In the genomic region with DNA sequence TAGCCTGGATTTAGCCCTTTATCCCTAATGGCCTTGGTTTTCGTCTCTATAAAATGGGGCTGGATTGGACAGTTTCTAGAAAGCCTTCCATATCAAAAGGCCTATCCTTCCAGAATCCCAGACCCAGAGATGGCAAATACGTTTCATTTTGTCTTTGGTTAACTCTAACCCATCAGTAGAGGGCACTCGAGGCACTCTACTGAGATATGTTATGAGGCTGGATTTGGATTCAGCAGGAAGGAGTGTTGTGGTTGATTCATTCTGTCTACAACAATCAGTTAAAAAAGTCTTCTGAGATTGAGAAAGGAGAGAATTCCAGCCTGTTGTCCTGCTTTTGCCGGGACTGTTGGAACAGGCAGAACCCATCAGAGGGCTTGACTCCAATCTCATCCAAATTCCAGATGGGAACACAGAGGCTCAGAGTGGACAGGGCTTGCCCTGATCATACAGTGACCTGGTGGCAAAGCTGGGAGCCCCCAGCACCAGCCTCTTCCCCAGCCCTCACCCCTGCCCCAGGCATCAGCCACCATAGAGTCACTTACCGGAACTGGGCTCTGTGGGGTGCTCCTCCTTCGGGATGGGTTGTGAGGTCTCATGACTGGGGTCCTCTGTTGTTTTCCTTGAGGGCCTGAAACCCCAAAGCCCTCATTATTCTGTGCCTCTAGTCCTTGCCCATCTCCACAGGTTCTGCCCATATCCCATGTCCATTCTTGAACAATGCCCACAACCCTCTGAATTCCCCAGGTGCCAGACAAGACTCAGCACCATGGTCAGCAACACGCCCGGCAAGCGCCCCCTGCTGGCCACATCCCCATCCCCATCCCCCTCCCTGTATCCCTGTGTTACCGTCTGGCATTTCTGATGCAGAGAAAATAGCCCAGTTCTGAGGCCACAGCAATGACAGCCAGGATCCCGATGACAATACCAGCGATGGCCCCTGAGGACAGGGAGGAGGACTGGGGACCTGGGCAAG, we compare ENCODE assay signal across 7 cellular contexts. TPM values are rescaled to one million over a fixed set of nuclear protein-coding genes. Genes with fewer than 3 reads are reported as not detected.
DNase-seq lines count a peak whose midpoint lies in the region; ATAC-seq and TF ChIP-seq lines count a peak whose summit lies in the region.

No MANE protein-coding gene starts in this region.

- DNase-seq in DND-41 (peak; percentile 47), HFFc6 (peak; percentile 54), RWPE2 (ENCODE audit: low spot score) (no peak), fibroblast of the aortic adventitia (ENCODE audit: low read depth) (peak; percentile 68), dorsolateral prefrontal cortex (no peak)
- DNase-seq in stimulated activated naive CD8-positive, alpha-beta T cell treated with anti-CD3 and anti-CD28 coated beads, Interleukin-15, Interleukin-2, amounts not matched to agents 100 U/mL and 50 U/mL, for 24 hours, result peak; percentile 53

- TF ChIP-seq CTCF in DND-41 (IDR thresholded peaks at IDR 0.05; ENCODE audit: borderline replicate concordance, extremely low read depth, low read length, poor library complexity, severe bottlenecking) (peak; percentile 68), HFFc6 (IDR thresholded peaks at IDR 0.05) (peak; percentile 82), RWPE2 (IDR thresholded peaks at IDR 0.05; ENCODE audit: poor library complexity, severe bottlenecking) (peak; percentile 69), fibroblast of the aortic adventitia (IDR thresholded peaks at IDR 0.05; ENCODE audit: insufficient read depth, low read length) (peak; percentile 59), dorsolateral prefrontal cortex (IDR thresholded peaks at IDR 0.05 in 54 of 56, conservative IDR thresholded peaks at IDR 0.05 in 2 of 56; ENCODE audit: low read depth in 1 of 56, partially characterized antibody in 56 of 56) (peak in 3 of 56 donors; percentile 27 to 30 (median 28))

- H3K27ac ChIP-seq in DND-41 (ENCODE audit: low read length), result no peak overlapping the region
- H3K27ac ChIP-seq in RWPE2 (ENCODE audit: poor library complexity, severe bottlenecking), result no peak overlapping the region
- no peak overlapping the region for H3K27ac ChIP-seq in dorsolateral prefrontal cortex

- ATAC-seq in DND-41 (ENCODE audit: insufficient read depth, low read depth), result peak; percentile 48; the same call in 1 of the 3 replicates
- peak; percentile 85 for ATAC-seq in RWPE2 (ENCODE audit: low read depth)
- no peak for ATAC-seq in stimulated activated naive CD8-positive, alpha-beta T cell treated with anti-CD3 and anti-CD28 coated beads, Interleukin-15, Interleukin-2, amounts not matched to agents 100 U/mL and 50 U/mL, for 24 hours
- no peak for ATAC-seq in HG02610 (IDR thresholded peaks at IDR 0.05; ENCODE audit: unreplicated experiment)

- peaks cover 2% of the 10 kb centered on the region for H3K27me3 Mint-ChIP-seq in HFFc6 (ENCODE audit: insufficient read depth)

- H3K27ac Mint-ChIP-seq in HFFc6, result no peak overlapping the region

- H3K27me3 ChIP-seq in DND-41 (ENCODE audit: insufficient read depth, low read length, poor library complexity), result no peaks in the 10 kb centered on the region
- peaks cover 9% of the 10 kb centered on the region for H3K27me3 ChIP-seq in RWPE2 (ENCODE audit: insufficient read depth, poor library complexity, severe bottlenecking)
- peaks cover 0 to 15% (median 0%) of the 10 kb centered on the region in 45 donors for H3K27me3 ChIP-seq in dorsolateral prefrontal cortex

- H3K36me3 ChIP-seq in DND-41 (ENCODE audit: insufficient read depth, low read length), result no peaks in the 10 kb centered on the region
- H3K36me3 ChIP-seq in RWPE2 (ENCODE audit: low read depth), result no peaks in the 10 kb centered on the region

- no peaks in the 10 kb centered on the region for H3K79me2 ChIP-seq in DND-41 (ENCODE audit: insufficient read depth, low read length)

- H3K4me1 ChIP-seq in DND-41 (ENCODE audit: insufficient read depth, low read length), result no peaks in the 10 kb centered on the region
- no peaks in the 10 kb centered on the region for H3K4me1 ChIP-seq in RWPE2 (ENCODE audit: insufficient read depth, poor library complexity, severe bottlenecking)

- no peak overlapping the region for H3K4me2 ChIP-seq in DND-41 (ENCODE audit: insufficient read depth, low read length)

- H3K9me3 ChIP-seq in DND-41 (ENCODE audit: insufficient read depth, low read length, severe bottlenecking) (peaks cover 6% of the 10 kb centered on the region), RWPE2 (ENCODE audit: severe bottlenecking) (no peaks in the 10 kb centered on the region)

- no peaks in the 10 kb centered on the region for H3K9me3 Mint-ChIP-seq in HFFc6

- H3K4me3 ChIP-seq in DND-41 (ENCODE audit: low read depth in 1 of 2, low read length in 2 of 2) (no peak overlapping the region), RWPE2 (ENCODE audit: severe bottlenecking) (no peak overlapping the region), fibroblast of the aortic adventitia (ENCODE audit: low read depth, low read length) (no peak overlapping the region), dorsolateral prefrontal cortex (no peak overlapping the region)

- H3K4me1 Mint-ChIP-seq in HFFc6 (ENCODE audit: low read depth), result no peaks in the 10 kb centered on the region

- intact Hi-C loops in dorsolateral prefrontal cortex (cut with DNase I), result no loop called here

- no peak overlapping the region for H3K9ac ChIP-seq in DND-41 (ENCODE audit: low read depth, low read length)

- no peak overlapping the region for H3K4me3 Mint-ChIP-seq in HFFc6

- no peaks in the 10 kb centered on the region for H3K36me3 Mint-ChIP-seq in HFFc6 (ENCODE audit: low read depth)

- no peaks in the 10 kb centered on the region for H4K20me1 ChIP-seq in DND-41 (ENCODE audit: insufficient read depth, low read length)

- H2AFZ ChIP-seq in DND-41 (ENCODE audit: low read depth, low read length), result no peak overlapping the region

RNA-seq across cellular contexts. Expression of a gene that starts 12.3 kb away (rescaled TPM):
- 1 to 10 TPM; 4.2 to 6.5 (median 5.8) TPM for total RNA-seq in HFFc6 (2021; fragmentation: NEBNext Ultra II Directional; extraction: Animal tissue kit (Norgen Biotek cat#: 25700))
- total RNA-seq in fibroblast of the aortic adventitia (ENCODE audit: low replicate concordance) (8.6 and 34.6 TPM in 2 replicates), dorsolateral prefrontal cortex (10 to 100 TPM in 19 of 120 experiments, 1 to 10 TPM in 101; 5.0 to 16.3 (median 7.9) TPM)

RNA-seq across cellular contexts. Expression of a gene that starts 16.9 kb away (rescaled TPM):
- total RNA-seq in HFFc6 (2021; fragmentation: NEBNext Ultra II Directional; extraction: Animal tissue kit (Norgen Biotek cat#: 25700)), result not detected
- total RNA-seq in fibroblast of the aortic adventitia (ENCODE audit: low replicate concordance), result not detected in 2 replicates
- total RNA-seq in dorsolateral prefrontal cortex, result under 1 TPM in 1 of 120 experiments, not detected in 119; 0.26 TPM

Comparison
In these comparisons a context has a peak if more than half of its experiments do, and no peak if none do; other contexts are left out.
1. ATAC-seq: peak in DND-41 (single experiment) and RWPE2 (single experiment); none in stimulated activated naive CD8-positive, alpha-beta T cell treated with anti-CD3 and anti-CD28 coated beads, Interleukin-15, Interleukin-2, amounts not matched to agents 100 U/mL and 50 U/mL, for 24 hours (single experiment) and HG02610 (single experiment).
2. DNase-seq: peak in DND-41 (single experiment), HFFc6 (single experiment), fibroblast of the aortic adventitia (single experiment) and stimulated activated naive CD8-positive, alpha-beta T cell treated with anti-CD3 and anti-CD28 coated beads, Interleukin-15, Interleukin-2, amounts not matched to agents 100 U/mL and 50 U/mL, for 24 hours (single experiment); none in RWPE2 (single experiment) and dorsolateral prefrontal cortex (0 of 10).